ENCODE assay signal across 14 cellular contexts in genomic region chr19:50202962-50203280, GRCh38. TPM values are rescaled to one million over a fixed set of nuclear protein-coding genes. Genes with fewer than 3 reads are reported as not detected.
DNase-seq lines count a peak whose midpoint lies in the region; ATAC-seq, FAIRE-seq and TF ChIP-seq lines count a peak whose summit lies in the region.
"Had no signal": no experiment of that assay in that cellular context is flagged by ENCODE, and none has a peak within 500 bp of the region (broad histone marks: within the 10 kb centered on the region; RNA-seq: fewer than 3 reads in every experiment).

No MANE protein-coding gene starts in this region.

- TF ChIP-seq POLR2A in sigmoid colon (IDR thresholded peaks at IDR 0.05), result no peak

- intact Hi-C loops in ascending aorta (cut with DNase I) (loop anchor here (1.0 to 10.0 kb wide), 2 partner anchors 55 to 312 kb away; partner anchors contain the start of genes ASPDH and JOSD2), kidney (cut with DNase I) (no loop called here), sigmoid colon (cut with DNase I) (no loop called here), posterior vena cava (cut with DNase I) (no loop called here), posterior cingulate gyrus (cut with DNase I) (loop anchor here (5.0 kb wide), 1 partner anchor 124 kb away; the partner anchor contains the start of gene KCNC3)

- H3K36me3 Mint-ChIP-seq in stimulated activated effector memory CD8-positive, alpha-beta T cell treated with anti-CD3 and anti-CD28 coated beads, Interleukin-12 subunit alpha, Interleukin-12 subunit beta, amount 100 ng/mL, for 72 hours, result no peaks in the 10 kb centered on the region

- DNase-seq in ascending aorta (ENCODE audit: low spot score in 2 of 2), result no peak
- no peak for DNase-seq in kidney
- no peak for DNase-seq in sigmoid colon
- DNase-seq in posterior vena cava (ENCODE audit: low spot score), result no peak
- DNase-seq in posterior cingulate gyrus, result no peak
- no peak for DNase-seq in stimulated activated effector memory CD8-positive, alpha-beta T cell treated with anti-CD3 and anti-CD28 coated beads, Interleukin-12 subunit alpha, Interleukin-12 subunit beta, amount 100 ng/mL, for 72 hours (ENCODE audit: low spot score in 2 of 2)
- no peak for DNase-seq in NCI-H1930 (lab: John Stamatoyannopoulos, UW)
- DNase-seq: amniotic stem cell; effector CD4-positive, alpha-beta T cell; T-helper 9 cell had no signal

- no peak overlapping the region for H3K27ac Mint-ChIP-seq in stimulated activated effector memory CD8-positive, alpha-beta T cell treated with anti-CD3 and anti-CD28 coated beads, Interleukin-12 subunit alpha, Interleukin-12 subunit beta, amount 100 ng/mL, for 72 hours
- H3K27ac Mint-ChIP-seq: activated T-helper 1 cell treated with anti-CD3 and anti-CD28 coated beads, Interleukin-12 subunit alpha, Interleukin-12 subunit beta, Interleukin-2, Interleukin-4 antibody, amounts not matched to agents 30 ng/mL and 10 ng/mL and 1 ng/mL, durations not matched to agents 14 hours and 24 hours and 36 hours had no signal

- no peaks in the 10 kb centered on the region for H3K36me3 ChIP-seq in ES-I3 (ENCODE audit: insufficient read depth, low read length)
- H3K36me3 ChIP-seq in ascending aorta, result no peaks in the 10 kb centered on the region
- H3K36me3 ChIP-seq in kidney (ENCODE audit: control insufficient read depth in 1 of 2, insufficient read depth in 2 of 2, low read length in 2 of 2), result no peaks in the 10 kb centered on the region
- H3K36me3 ChIP-seq in sigmoid colon, result no peaks in the 10 kb centered on the region

- no peak for ATAC-seq in stimulated activated effector memory CD8-positive, alpha-beta T cell treated with anti-CD3 and anti-CD28 coated beads, Interleukin-12 subunit alpha, Interleukin-12 subunit beta, amount 100 ng/mL, for 72 hours

- no peaks in the 10 kb centered on the region for H3K9me3 ChIP-seq in ES-I3 (ENCODE audit: control insufficient read depth, insufficient read depth, low read length)
- H3K9me3 ChIP-seq in ascending aorta, result no peaks in the 10 kb centered on the region
- no peaks in the 10 kb centered on the region for H3K9me3 ChIP-seq in kidney (ENCODE audit: control insufficient read depth in 1 of 2, low read length in 2 of 2)
- H3K9me3 ChIP-seq in sigmoid colon, result no peaks in the 10 kb centered on the region

- 19 to 22% methylated on average over 18 of the region's 18 CpGs for WGBS in sigmoid colon, 2 donors

- H3K27ac ChIP-seq in ascending aorta, result no peak overlapping the region
- H3K27ac ChIP-seq in kidney (ENCODE audit: low read depth in 2 of 2, low read length in 2 of 2), result no peak overlapping the region
- no peak overlapping the region for H3K27ac ChIP-seq in sigmoid colon
- H3K27ac ChIP-seq: KMS-11 had no signal

- H3K4me1 ChIP-seq in ES-I3 (ENCODE audit: insufficient read depth, low read length) (0 out of 2 replicates have a peak, but pooled peaks cover 8% of the 10 kb centered on the region), ascending aorta (peaks cover 0 to 21% of the 10 kb centered on the region in 2 donors), kidney (ENCODE audit: control insufficient read depth in 1 of 2, insufficient read depth in 1 of 2, low read depth in 1 of 2, low read length in 2 of 2) (peaks cover 0 to 20% of the 10 kb centered on the region in 2 donors), sigmoid colon (peaks cover 0 to 31% (median 22%) of the 10 kb centered on the region in 4 donors)

- TF ChIP-seq CTCF in ascending aorta (IDR thresholded peaks at IDR 0.05) (no peak), kidney (IDR thresholded peaks at IDR 0.05; ENCODE audit: borderline replicate concordance, extremely low read depth, insufficient read depth) (no peak), sigmoid colon (IDR thresholded peaks at IDR 0.05) (no peak)

- H3K4me3 Mint-ChIP-seq in stimulated activated effector memory CD8-positive, alpha-beta T cell treated with anti-CD3 and anti-CD28 coated beads, Interleukin-12 subunit alpha, Interleukin-12 subunit beta, amount 100 ng/mL, for 72 hours, result no peak overlapping the region
- H3K4me3 Mint-ChIP-seq: activated T-helper 1 cell treated with anti-CD3 and anti-CD28 coated beads, Interleukin-12 subunit alpha, Interleukin-12 subunit beta, Interleukin-2, Interleukin-4 antibody, amounts not matched to agents 30 ng/mL and 10 ng/mL and 1 ng/mL, durations not matched to agents 14 hours and 24 hours and 36 hours had no signal

- TF ChIP-seq EP300 in sigmoid colon (IDR thresholded peaks at IDR 0.05), result no peak

- peak overlapping the region; percentile 59 for H3K9ac ChIP-seq in ES-I3 (ENCODE audit: low read depth, low read length)
- H3K9ac ChIP-seq in kidney (ENCODE audit: low read length in 2 of 2), result peak overlapping the region; percentile 2 to 51
- H3K9ac ChIP-seq: KMS-11 had no signal

- no peaks in the 10 kb centered on the region for H3K4me1 Mint-ChIP-seq in stimulated activated effector memory CD8-positive, alpha-beta T cell treated with anti-CD3 and anti-CD28 coated beads, Interleukin-12 subunit alpha, Interleukin-12 subunit beta, amount 100 ng/mL, for 72 hours

- FAIRE-seq in kidney (lab: Jason Lieb, UNC), result no peak

- H3K4me3 ChIP-seq in ascending aorta (peak overlapping the region; percentile 57 to 78), kidney (ENCODE audit: low read length in 2 of 2) (peak overlapping the region; percentile 47 to 48), sigmoid colon (peak overlapping the region in 3 of 4 donors; percentile 41 to 53 (median 52))

- no peaks in the 10 kb centered on the region for H3K27me3 ChIP-seq in ascending aorta
- peaks cover 42 to 77% (median 43%) of the 10 kb centered on the region in 3 donors for H3K27me3 ChIP-seq in sigmoid colon

- peaks cover 2% of the 10 kb centered on the region for H3K9me3 Mint-ChIP-seq in stimulated activated effector memory CD8-positive, alpha-beta T cell treated with anti-CD3 and anti-CD28 coated beads, Interleukin-12 subunit alpha, Interleukin-12 subunit beta, amount 100 ng/mL, for 72 hours
- H3K9me3 Mint-ChIP-seq: activated T-helper 1 cell treated with anti-CD3 and anti-CD28 coated beads, Interleukin-12 subunit alpha, Interleukin-12 subunit beta, Interleukin-2, Interleukin-4 antibody, amounts not matched to agents 30 ng/mL and 10 ng/mL and 1 ng/mL, durations not matched to agents 14 hours and 24 hours and 36 hours had no signal

RNA-seq across cellular contexts. Expression of gene MYH14, which starts 0.5 kb away (rescaled TPM):
- total RNA-seq in ascending aorta (8.6 TPM), kidney (81.4 TPM), sigmoid colon (1 to 10 TPM in 2 of 4 donors, under 1 TPM in 2; 0.16 to 3.9 (median 1.3) TPM), posterior vena cava (under 1 TPM; 0.60 to 0.62 TPM)
- polyA plus RNA-seq in kidney (ENCODE audit: insufficient read depth, low read depth, low replicate concordance) (23.9 TPM), sigmoid colon (100 to 1,000 TPM in 2 of 3 donors, 10 to 100 TPM in 1; 92.5 to 479 (median 235) TPM)
- total RNA-seq: activated T-helper 1 cell treated with anti-CD3 and anti-CD28 coated beads, Interleukin-12 subunit alpha, Interleukin-12 subunit beta, Interleukin-2, Interleukin-4 antibody, amounts not matched to agents 30 ng/mL and 10 ng/mL and 1 ng/mL, durations not matched to agents 14 hours and 24 hours and 36 hours; fibroblast of villous mesenchyme had no signal

RNA-seq across cellular contexts. Expression of gene IZUMO2, which starts 39.8 kb away (rescaled TPM):
- total RNA-seq in ascending aorta (not detected), kidney (not detected), sigmoid colon (not detected), posterior vena cava (not detected)
- polyA plus RNA-seq in kidney (ENCODE audit: insufficient read depth, low read depth, low replicate concordance) (not detected), sigmoid colon (not detected)
- total RNA-seq: activated T-helper 1 cell treated with anti-CD3 and anti-CD28 coated beads, Interleukin-12 subunit alpha, Interleukin-12 subunit beta, Interleukin-2, Interleukin-4 antibody, amounts not matched to agents 30 ng/mL and 10 ng/mL and 1 ng/mL, durations not matched to agents 14 hours and 24 hours and 36 hours; fibroblast of villous mesenchyme had no signal

Comparison
In these comparisons a context has a peak if more than half of its experiments do, and no peak if none do; other contexts are left out.
1. intact Hi-C loops: an anchor here in ascending aorta (1.0 to 10.0 kb wide) and posterior cingulate gyrus (5.0 kb wide); none called in kidney, sigmoid colon and posterior vena cava.